In the genomic region with DNA sequence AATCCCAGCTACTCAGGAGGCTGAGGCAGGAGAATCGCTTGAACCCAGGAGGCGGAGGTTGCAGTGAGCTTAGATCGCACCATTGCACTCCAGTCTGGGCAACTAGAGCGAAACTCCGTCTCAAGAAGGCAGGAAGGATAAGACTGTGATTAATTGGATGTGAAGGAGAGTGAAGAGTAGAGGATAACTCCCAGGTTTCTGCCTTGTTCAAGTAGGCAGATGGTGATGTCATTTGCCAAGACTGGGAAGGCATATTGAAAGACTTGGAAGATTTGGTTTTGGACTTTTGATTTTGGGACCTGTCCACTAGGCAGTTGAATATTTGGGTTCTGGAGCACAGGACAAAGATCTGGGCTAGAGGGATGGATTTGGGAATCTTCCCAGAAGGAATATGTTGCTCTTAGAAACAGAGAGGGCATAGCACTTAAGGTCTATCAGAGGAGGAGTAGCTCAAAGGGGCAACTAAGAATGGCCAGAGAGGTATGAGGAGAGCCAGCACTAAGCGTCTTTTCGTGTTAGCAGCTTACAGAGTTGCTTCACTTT, we compare ENCODE assay signal across 2 cellular contexts.
TF ChIP-seq lines count a peak whose summit lies in the region.

No MANE protein-coding gene starts in this region.

TF ChIP-seq in HCT116, 20 proteins besides CTCF, POLR2A, EP300 and RAD21 (continued from another document):
- TF ChIP-seq, protein P1, sequence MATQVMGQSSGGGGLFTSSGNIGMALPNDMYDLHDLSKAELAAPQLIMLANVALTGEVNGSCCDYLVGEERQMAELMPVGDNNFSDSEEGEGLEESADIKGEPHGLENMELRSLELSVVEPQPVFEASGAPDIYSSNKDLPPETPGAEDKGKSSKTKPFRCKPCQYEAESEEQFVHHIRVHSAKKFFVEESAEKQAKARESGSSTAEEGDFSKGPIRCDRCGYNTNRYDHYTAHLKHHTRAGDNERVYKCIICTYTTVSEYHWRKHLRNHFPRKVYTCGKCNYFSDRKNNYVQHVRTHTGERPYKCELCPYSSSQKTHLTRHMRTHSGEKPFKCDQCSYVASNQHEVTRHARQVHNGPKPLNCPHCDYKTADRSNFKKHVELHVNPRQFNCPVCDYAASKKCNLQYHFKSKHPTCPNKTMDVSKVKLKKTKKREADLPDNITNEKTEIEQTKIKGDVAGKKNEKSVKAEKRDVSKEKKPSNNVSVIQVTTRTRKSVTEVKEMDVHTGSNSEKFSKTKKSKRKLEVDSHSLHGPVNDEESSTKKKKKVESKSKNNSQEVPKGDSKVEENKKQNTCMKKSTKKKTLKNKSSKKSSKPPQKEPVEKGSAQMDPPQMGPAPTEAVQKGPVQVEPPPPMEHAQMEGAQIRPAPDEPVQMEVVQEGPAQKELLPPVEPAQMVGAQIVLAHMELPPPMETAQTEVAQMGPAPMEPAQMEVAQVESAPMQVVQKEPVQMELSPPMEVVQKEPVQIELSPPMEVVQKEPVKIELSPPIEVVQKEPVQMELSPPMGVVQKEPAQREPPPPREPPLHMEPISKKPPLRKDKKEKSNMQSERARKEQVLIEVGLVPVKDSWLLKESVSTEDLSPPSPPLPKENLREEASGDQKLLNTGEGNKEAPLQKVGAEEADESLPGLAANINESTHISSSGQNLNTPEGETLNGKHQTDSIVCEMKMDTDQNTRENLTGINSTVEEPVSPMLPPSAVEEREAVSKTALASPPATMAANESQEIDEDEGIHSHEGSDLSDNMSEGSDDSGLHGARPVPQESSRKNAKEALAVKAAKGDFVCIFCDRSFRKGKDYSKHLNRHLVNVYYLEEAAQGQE (IDR thresholded peaks at IDR 0.05; ENCODE audit: low read depth): no peak
- TF ChIP-seq SIN3A (IDR thresholded peaks at IDR 0.05; ENCODE audit: low read depth): no peak
- no peak for TF ChIP-seq TCF7L2 (IDR thresholded peaks at IDR 0.05; ENCODE audit: borderline replicate concordance, extremely low read depth, insufficient read depth, insufficient read length)

TF ChIP-seq in WTC11, 78 proteins besides CTCF, POLR2A, EP300 and RAD21 (continued from another document):
- TF ChIP-seq, protein P2, sequence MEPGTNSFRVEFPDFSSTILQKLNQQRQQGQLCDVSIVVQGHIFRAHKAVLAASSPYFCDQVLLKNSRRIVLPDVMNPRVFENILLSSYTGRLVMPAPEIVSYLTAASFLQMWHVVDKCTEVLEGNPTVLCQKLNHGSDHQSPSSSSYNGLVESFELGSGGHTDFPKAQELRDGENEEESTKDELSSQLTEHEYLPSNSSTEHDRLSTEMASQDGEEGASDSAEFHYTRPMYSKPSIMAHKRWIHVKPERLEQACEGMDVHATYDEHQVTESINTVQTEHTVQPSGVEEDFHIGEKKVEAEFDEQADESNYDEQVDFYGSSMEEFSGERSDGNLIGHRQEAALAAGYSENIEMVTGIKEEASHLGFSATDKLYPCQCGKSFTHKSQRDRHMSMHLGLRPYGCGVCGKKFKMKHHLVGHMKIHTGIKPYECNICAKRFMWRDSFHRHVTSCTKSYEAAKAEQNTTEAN (CRISPR knock-in tag; IDR thresholded peaks at IDR 0.05): no peak
- TF ChIP-seq, protein P3, sequence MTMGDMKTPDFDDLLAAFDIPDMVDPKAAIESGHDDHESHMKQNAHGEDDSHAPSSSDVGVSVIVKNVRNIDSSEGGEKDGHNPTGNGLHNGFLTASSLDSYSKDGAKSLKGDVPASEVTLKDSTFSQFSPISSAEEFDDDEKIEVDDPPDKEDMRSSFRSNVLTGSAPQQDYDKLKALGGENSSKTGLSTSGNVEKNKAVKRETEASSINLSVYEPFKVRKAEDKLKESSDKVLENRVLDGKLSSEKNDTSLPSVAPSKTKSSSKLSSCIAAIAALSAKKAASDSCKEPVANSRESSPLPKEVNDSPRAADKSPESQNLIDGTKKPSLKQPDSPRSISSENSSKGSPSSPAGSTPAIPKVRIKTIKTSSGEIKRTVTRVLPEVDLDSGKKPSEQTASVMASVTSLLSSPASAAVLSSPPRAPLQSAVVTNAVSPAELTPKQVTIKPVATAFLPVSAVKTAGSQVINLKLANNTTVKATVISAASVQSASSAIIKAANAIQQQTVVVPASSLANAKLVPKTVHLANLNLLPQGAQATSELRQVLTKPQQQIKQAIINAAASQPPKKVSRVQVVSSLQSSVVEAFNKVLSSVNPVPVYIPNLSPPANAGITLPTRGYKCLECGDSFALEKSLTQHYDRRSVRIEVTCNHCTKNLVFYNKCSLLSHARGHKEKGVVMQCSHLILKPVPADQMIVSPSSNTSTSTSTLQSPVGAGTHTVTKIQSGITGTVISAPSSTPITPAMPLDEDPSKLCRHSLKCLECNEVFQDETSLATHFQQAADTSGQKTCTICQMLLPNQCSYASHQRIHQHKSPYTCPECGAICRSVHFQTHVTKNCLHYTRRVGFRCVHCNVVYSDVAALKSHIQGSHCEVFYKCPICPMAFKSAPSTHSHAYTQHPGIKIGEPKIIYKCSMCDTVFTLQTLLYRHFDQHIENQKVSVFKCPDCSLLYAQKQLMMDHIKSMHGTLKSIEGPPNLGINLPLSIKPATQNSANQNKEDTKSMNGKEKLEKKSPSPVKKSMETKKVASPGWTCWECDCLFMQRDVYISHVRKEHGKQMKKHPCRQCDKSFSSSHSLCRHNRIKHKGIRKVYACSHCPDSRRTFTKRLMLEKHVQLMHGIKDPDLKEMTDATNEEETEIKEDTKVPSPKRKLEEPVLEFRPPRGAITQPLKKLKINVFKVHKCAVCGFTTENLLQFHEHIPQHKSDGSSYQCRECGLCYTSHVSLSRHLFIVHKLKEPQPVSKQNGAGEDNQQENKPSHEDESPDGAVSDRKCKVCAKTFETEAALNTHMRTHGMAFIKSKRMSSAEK (CRISPR knock-in tag; IDR thresholded peaks at IDR 0.05; ENCODE audit: borderline replicate concordance): no peak
- TF ChIP-seq ELF4 (CRISPR knock-in tag; IDR thresholded peaks at IDR 0.05; ENCODE audit: low read depth): no peak
- TF ChIP-seq SMAD4 (CRISPR knock-in tag; IDR thresholded peaks at IDR 0.05): no peak
- TF ChIP-seq FOXK1 (CRISPR knock-in tag; IDR thresholded peaks at IDR 0.05): no peak
- TF ChIP-seq, protein P4, sequence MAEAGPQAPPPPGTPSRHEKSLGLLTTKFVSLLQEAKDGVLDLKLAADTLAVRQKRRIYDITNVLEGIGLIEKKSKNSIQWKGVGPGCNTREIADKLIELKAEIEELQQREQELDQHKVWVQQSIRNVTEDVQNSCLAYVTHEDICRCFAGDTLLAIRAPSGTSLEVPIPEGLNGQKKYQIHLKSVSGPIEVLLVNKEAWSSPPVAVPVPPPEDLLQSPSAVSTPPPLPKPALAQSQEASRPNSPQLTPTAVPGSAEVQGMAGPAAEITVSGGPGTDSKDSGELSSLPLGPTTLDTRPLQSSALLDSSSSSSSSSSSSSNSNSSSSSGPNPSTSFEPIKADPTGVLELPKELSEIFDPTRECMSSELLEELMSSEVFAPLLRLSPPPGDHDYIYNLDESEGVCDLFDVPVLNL (CRISPR knock-in tag; IDR thresholded peaks at IDR 0.05; ENCODE audit: borderline replicate concordance, low read depth): no peak
- no peak for TF ChIP-seq HMGA2 (CRISPR knock-in tag; IDR thresholded peaks at IDR 0.05)
- TF ChIP-seq, protein P5, sequence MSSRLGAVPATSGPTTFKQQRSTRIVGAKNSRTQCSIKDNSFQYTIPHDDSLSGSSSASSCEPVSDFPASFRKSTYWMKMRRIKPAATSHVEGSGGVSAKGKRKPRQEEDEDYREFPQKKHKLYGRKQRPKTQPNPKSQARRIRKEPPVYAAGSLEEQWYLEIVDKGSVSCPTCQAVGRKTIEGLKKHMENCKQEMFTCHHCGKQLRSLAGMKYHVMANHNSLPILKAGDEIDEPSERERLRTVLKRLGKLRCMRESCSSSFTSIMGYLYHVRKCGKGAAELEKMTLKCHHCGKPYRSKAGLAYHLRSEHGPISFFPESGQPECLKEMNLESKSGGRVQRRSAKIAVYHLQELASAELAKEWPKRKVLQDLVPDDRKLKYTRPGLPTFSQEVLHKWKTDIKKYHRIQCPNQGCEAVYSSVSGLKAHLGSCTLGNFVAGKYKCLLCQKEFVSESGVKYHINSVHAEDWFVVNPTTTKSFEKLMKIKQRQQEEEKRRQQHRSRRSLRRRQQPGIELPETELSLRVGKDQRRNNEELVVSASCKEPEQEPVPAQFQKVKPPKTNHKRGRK (CRISPR knock-in tag; IDR thresholded peaks at IDR 0.05; ENCODE audit: borderline replicate concordance): no peak
- TF ChIP-seq, protein P6, sequence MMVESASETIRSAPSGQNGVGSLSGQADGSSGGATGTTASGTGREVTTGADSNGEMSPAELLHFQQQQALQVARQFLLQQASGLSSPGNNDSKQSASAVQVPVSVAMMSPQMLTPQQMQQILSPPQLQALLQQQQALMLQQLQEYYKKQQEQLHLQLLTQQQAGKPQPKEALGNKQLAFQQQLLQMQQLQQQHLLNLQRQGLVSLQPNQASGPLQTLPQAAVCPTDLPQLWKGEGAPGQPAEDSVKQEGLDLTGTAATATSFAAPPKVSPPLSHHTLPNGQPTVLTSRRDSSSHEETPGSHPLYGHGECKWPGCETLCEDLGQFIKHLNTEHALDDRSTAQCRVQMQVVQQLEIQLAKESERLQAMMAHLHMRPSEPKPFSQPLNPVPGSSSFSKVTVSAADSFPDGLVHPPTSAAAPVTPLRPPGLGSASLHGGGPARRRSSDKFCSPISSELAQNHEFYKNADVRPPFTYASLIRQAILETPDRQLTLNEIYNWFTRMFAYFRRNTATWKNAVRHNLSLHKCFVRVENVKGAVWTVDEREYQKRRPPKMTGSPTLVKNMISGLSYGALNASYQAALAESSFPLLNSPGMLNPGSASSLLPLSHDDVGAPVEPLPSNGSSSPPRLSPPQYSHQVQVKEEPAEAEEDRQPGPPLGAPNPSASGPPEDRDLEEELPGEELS (CRISPR knock-in tag; IDR thresholded peaks at IDR 0.05): no peak
- no peak for TF ChIP-seq ZNF416 (CRISPR knock-in tag; IDR thresholded peaks at IDR 0.05)
- TF ChIP-seq ZNF671 (CRISPR knock-in tag; IDR thresholded peaks at IDR 0.05): no peak
- TF ChIP-seq, protein P7, sequence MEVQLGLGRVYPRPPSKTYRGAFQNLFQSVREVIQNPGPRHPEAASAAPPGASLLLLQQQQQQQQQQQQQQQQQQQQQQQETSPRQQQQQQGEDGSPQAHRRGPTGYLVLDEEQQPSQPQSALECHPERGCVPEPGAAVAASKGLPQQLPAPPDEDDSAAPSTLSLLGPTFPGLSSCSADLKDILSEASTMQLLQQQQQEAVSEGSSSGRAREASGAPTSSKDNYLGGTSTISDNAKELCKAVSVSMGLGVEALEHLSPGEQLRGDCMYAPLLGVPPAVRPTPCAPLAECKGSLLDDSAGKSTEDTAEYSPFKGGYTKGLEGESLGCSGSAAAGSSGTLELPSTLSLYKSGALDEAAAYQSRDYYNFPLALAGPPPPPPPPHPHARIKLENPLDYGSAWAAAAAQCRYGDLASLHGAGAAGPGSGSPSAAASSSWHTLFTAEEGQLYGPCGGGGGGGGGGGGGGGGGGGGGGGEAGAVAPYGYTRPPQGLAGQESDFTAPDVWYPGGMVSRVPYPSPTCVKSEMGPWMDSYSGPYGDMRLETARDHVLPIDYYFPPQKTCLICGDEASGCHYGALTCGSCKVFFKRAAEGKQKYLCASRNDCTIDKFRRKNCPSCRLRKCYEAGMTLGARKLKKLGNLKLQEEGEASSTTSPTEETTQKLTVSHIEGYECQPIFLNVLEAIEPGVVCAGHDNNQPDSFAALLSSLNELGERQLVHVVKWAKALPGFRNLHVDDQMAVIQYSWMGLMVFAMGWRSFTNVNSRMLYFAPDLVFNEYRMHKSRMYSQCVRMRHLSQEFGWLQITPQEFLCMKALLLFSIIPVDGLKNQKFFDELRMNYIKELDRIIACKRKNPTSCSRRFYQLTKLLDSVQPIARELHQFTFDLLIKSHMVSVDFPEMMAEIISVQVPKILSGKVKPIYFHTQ (CRISPR knock-in tag; IDR thresholded peaks at IDR 0.05): no peak
- no peak for TF ChIP-seq PRRX2 (CRISPR knock-in tag; IDR thresholded peaks at IDR 0.05)
- TF ChIP-seq TP53 (CRISPR knock-in tag; IDR thresholded peaks at IDR 0.05): no peak
